7 cellular contexts compared by ENCODE assay signal in genomic region chr12:27588075-27588730, GRCh38.
A peak's percentile ranks its signal among the peaks of the same experiment; 100 is the strongest.
DNase-seq lines count a peak whose midpoint lies in the region; ATAC-seq and TF ChIP-seq lines count a peak whose summit lies in the region.
"Not testable (repeated sequence)": the region's sequence is repeated elsewhere in the genome, so short reads cannot be mapped to it uniquely, and the experiment has no call there.

No MANE protein-coding gene starts in this region.

- not testable (repeated sequence) for H3K27ac ChIP-seq in CD8-positive, alpha-beta T cell (ENCODE audit: low read depth, low read length)
- H3K27ac ChIP-seq in PC-3 (ENCODE audit: low read length) (peak overlapping the region; percentile 59), esophagus squamous epithelium (peak overlapping the region in 3 of 4 donors; percentile 56 to 84 (median 78))

- peaks cover 12% of the 10 kb centered on the region for H3K4me1 Mint-ChIP-seq in CD8-positive, alpha-beta T cell (ENCODE audit: low read depth)
- peaks cover 15% of the 10 kb centered on the region for H3K4me1 Mint-ChIP-seq in activated CD8-positive, alpha-beta T cell treated with anti-CD3 and anti-CD28 coated beads for 36 hours (ENCODE audit: low read depth)
- peaks cover 17% of the 10 kb centered on the region for H3K4me1 Mint-ChIP-seq in activated naive CD8-positive, alpha-beta T cell treated with anti-CD3 and anti-CD28 coated beads for 36 hours
- H3K4me1 Mint-ChIP-seq in natural killer cell treated with Interleukin-12 subunit alpha and Interleukin-12 subunit beta and Interleukin-15 and Interleukin-18, amount 100 ng/mL, for 72 hours (ENCODE audit: low read depth in 2 of 2) = peaks cover 7 to 16% of the 10 kb centered on the region in 2 donors

- not testable (repeated sequence) for H3F3A ChIP-seq in PC-3 (ENCODE audit: low read length, unreplicated experiment)

- not testable (repeated sequence) for BruUV-seq in PC-3 (replicated peaks; lab: Mats Ljungman, UMichigan)

- peak overlapping the region; percentile 67 for H3K4me3 Mint-ChIP-seq in CD8-positive, alpha-beta T cell
- peak overlapping the region; percentile 45 for H3K4me3 Mint-ChIP-seq in activated CD8-positive, alpha-beta T cell treated with anti-CD3 and anti-CD28 coated beads for 36 hours
- peak overlapping the region; percentile 54 for H3K4me3 Mint-ChIP-seq in activated naive CD8-positive, alpha-beta T cell treated with anti-CD3 and anti-CD28 coated beads for 36 hours
- peak overlapping the region; percentile 11 for H3K4me3 Mint-ChIP-seq in natural killer cell treated with Interleukin-12 subunit alpha and Interleukin-12 subunit beta and Interleukin-15 and Interleukin-18, amount 100 ng/mL, for 72 hours

- CTCF ChIA-PET in CD8-positive, alpha-beta T cell (lab: Charles Lee); PC-3 (lab: Charles Lee); activated CD8-positive, alpha-beta T cell treated with anti-CD3 and anti-CD28 coated beads for 36 hours (lab: Charles Lee): not testable (repeated sequence)

- not testable (repeated sequence) for H3K9me3 Mint-ChIP-seq in CD8-positive, alpha-beta T cell; activated CD8-positive, alpha-beta T cell treated with anti-CD3 and anti-CD28 coated beads for 36 hours; activated naive CD8-positive, alpha-beta T cell treated with anti-CD3 and anti-CD28 coated beads for 36 hours; natural killer cell treated with Interleukin-12 subunit alpha and Interleukin-12 subunit beta and Interleukin-15 and Interleukin-18, amount 100 ng/mL, for 72 hours

- not testable (repeated sequence) for H3K4me3 ChIP-seq in CD8-positive, alpha-beta T cell (ENCODE audit: low read depth, low read length); PC-3 (ENCODE audit: low read length)
- H3K4me3 ChIP-seq in esophagus squamous epithelium = peak overlapping the region in 1 of 4 donors; percentile 33

- not testable (repeated sequence) for TF ChIP-seq POLR2A in esophagus squamous epithelium (IDR thresholded peaks at IDR 0.05)

- not testable (repeated sequence) for H3K27me3 Mint-ChIP-seq in CD8-positive, alpha-beta T cell (ENCODE audit: low read depth); activated CD8-positive, alpha-beta T cell treated with anti-CD3 and anti-CD28 coated beads for 36 hours; activated naive CD8-positive, alpha-beta T cell treated with anti-CD3 and anti-CD28 coated beads for 36 hours
- H3K27me3 Mint-ChIP-seq in natural killer cell treated with Interleukin-12 subunit alpha and Interleukin-12 subunit beta and Interleukin-15 and Interleukin-18, amount 100 ng/mL, for 72 hours = peaks cover 15 to 16% of the 10 kb centered on the region in 2 donors

- H3K79me2 ChIP-seq in PC-3 (ENCODE audit: low read length) = peaks cover 45% of the 10 kb centered on the region

- peak overlapping the region; percentile 54 for H3K4me2 ChIP-seq in PC-3 (ENCODE audit: low read length)

- TF ChIP-seq CTCF in CD8-positive, alpha-beta T cell (IDR thresholded peaks at IDR 0.05); PC-3 (conservative IDR thresholded peaks at IDR 0.05; ENCODE audit: low read depth, low read length); activated CD8-positive, alpha-beta T cell treated with anti-CD3 and anti-CD28 coated beads for 36 hours (IDR thresholded peaks at IDR 0.05); esophagus squamous epithelium (IDR thresholded peaks at IDR 0.05): not testable (repeated sequence)

- not testable (repeated sequence) for H3K36me3 ChIP-seq in CD8-positive, alpha-beta T cell (ENCODE audit: insufficient read depth, low read length); PC-3 (ENCODE audit: low read depth, low read length); esophagus squamous epithelium

- not testable (repeated sequence) for H3K9me3 ChIP-seq in CD8-positive, alpha-beta T cell (ENCODE audit: low read length); PC-3 (ENCODE audit: low read length); esophagus squamous epithelium

- not testable (repeated sequence) for H3K36me3 Mint-ChIP-seq in CD8-positive, alpha-beta T cell; activated CD8-positive, alpha-beta T cell treated with anti-CD3 and anti-CD28 coated beads for 36 hours (ENCODE audit: low read depth); activated naive CD8-positive, alpha-beta T cell treated with anti-CD3 and anti-CD28 coated beads for 36 hours; natural killer cell treated with Interleukin-12 subunit alpha and Interleukin-12 subunit beta and Interleukin-15 and Interleukin-18, amount 100 ng/mL, for 72 hours

- H3K27me3 ChIP-seq in CD8-positive, alpha-beta T cell (ENCODE audit: insufficient read depth, low read length); PC-3 (ENCODE audit: low read length); esophagus squamous epithelium: not testable (repeated sequence)

- not testable (repeated sequence) for ATAC-seq in CD8-positive, alpha-beta T cell; PC-3; natural killer cell treated with Interleukin-12 subunit alpha and Interleukin-12 subunit beta and Interleukin-15 and Interleukin-18, amount 100 ng/mL, for 72 hours
- peak; percentile 54 for ATAC-seq in GM21390 (IDR thresholded peaks at IDR 0.05; ENCODE audit: unreplicated experiment)
- peak; percentile 64 for ATAC-seq in activated CD8-positive, alpha-beta T cell treated with anti-CD3 and anti-CD28 coated beads for 36 hours

- not testable (repeated sequence) for H2AFZ ChIP-seq in PC-3 (ENCODE audit: low read length)

- H3K27ac Mint-ChIP-seq in CD8-positive, alpha-beta T cell; natural killer cell treated with Interleukin-12 subunit alpha and Interleukin-12 subunit beta and Interleukin-15 and Interleukin-18, amount 100 ng/mL, for 72 hours: not testable (repeated sequence)
- peak overlapping the region; percentile 56 for H3K27ac Mint-ChIP-seq in activated CD8-positive, alpha-beta T cell treated with anti-CD3 and anti-CD28 coated beads for 36 hours
- H3K27ac Mint-ChIP-seq in activated naive CD8-positive, alpha-beta T cell treated with anti-CD3 and anti-CD28 coated beads for 36 hours = peak overlapping the region; percentile 42

- intact Hi-C loops in CD8-positive, alpha-beta T cell (cut with DNase I, micrococcal nuclease); PC-3 (cut with micrococcal nuclease); activated CD8-positive, alpha-beta T cell treated with anti-CD3 and anti-CD28 coated beads for 36 hours (cut with micrococcal nuclease); esophagus squamous epithelium (cut with DNase I): not testable (repeated sequence)

- not testable (repeated sequence) for H3K4me1 ChIP-seq in CD8-positive, alpha-beta T cell (ENCODE audit: insufficient read depth, low read length)
- peaks cover 45% of the 10 kb centered on the region for H3K4me1 ChIP-seq in PC-3 (ENCODE audit: insufficient read depth, low read length)
- H3K4me1 ChIP-seq in esophagus squamous epithelium = peaks cover 29 to 88% (median 60%) of the 10 kb centered on the region in 3 donors

- WGBS in esophagus squamous epithelium, 2 donors = 25 to 37% methylated on average over 2 of the region's 2 CpGs

- not testable (repeated sequence) for H3K9ac ChIP-seq in PC-3 (ENCODE audit: low read length)

- not testable (repeated sequence) for H4K20me1 ChIP-seq in PC-3 (ENCODE audit: low read length)

- DNase-seq in CD8-positive, alpha-beta T cell; activated CD8-positive, alpha-beta T cell treated with anti-CD3 and anti-CD28 coated beads for 36 hours; activated naive CD8-positive, alpha-beta T cell treated with anti-CD3 and anti-CD28 coated beads for 36 hours; esophagus squamous epithelium (lab: John Stamatoyannopoulos, UW); natural killer cell treated with Interleukin-12 subunit alpha and Interleukin-12 subunit beta and Interleukin-15 and Interleukin-18, amount 100 ng/mL, for 72 hours (ENCODE audit: low spot score): not testable (repeated sequence)
- DNase-seq in PC-3 = peak; percentile 47

- not testable (repeated sequence) for H3K9me2 ChIP-seq in PC-3 (replicated peaks; ENCODE audit: low read length)

- POLR2A ChIA-PET in CD8-positive, alpha-beta T cell (lab: Charles Lee); PC-3 (lab: Charles Lee; ENCODE audit: unreplicated experiment); activated CD8-positive, alpha-beta T cell treated with anti-CD3 and anti-CD28 coated beads for 36 hours (lab: Charles Lee): not testable (repeated sequence)

Comparison
In these comparisons a context has a peak if more than half of its experiments do, and no peak if none do; other contexts are left out.
1. H3K4me3 Mint-ChIP-seq: peak in every context shown above with its lines; median percentile 67 in CD8-positive, alpha-beta T cell; 54 in activated naive CD8-positive, alpha-beta T cell treated with anti-CD3 and anti-CD28 coated beads for 36 hours; 45 in activated CD8-positive, alpha-beta T cell treated with anti-CD3 and anti-CD28 coated beads for 36 hours; 11 in natural killer cell treated with Interleukin-12 subunit alpha and Interleukin-12 subunit beta and Interleukin-15 and Interleukin-18, amount 100 ng/mL, for 72 hours.